In the genomic region with DNA sequence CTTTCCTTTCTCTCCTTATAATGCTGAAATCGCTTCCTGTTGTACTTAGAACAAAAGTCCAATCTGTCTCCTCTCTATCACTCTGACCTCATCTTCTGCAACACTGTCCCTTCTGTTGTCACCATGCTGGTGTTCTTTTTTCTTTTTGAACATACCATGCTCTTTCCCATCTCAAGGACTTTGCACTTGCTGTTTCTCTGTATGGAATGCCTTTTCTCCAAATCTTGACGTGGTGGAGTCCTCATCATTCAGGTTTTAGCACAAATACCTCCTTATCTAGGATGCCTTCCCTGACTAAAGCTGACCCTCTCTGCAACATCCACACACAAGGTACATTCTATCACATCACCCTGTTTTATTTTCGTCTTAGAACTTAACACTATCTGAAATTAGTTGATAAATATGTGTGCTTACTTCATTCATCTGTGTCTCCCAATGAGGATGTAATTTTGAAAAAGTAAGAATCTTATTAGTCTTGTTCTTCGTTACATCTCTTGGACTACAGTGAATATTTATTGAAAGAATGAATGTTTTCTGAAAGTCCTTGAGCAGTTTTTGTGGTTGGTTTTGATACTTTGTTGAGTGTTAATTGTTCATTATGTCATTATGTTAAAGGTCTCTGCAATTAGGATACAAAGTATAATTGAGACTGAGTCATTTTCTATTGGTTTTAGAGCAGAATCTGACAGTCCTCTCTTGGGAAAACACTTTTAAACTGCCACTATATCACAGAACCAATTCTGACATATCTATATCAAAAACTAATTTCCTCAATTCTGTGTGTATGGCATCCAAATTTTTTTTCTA, we compare ENCODE assay signal across 14 cellular contexts.
DNase-seq lines count a peak whose midpoint lies in the region; ATAC-seq and TF ChIP-seq lines count a peak whose summit lies in the region.
"Had no signal": no experiment of that assay in that cellular context is flagged by ENCODE, and none has a peak within 500 bp of the region (broad histone marks: within the 10 kb centered on the region; RNA-seq: fewer than 3 reads in every experiment).

No MANE protein-coding gene starts in this region.

- H3K27me3 ChIP-seq in foreskin keratinocyte (no peaks in the 10 kb centered on the region), aorta (ENCODE audit: control insufficient read depth in 1 of 2, insufficient read depth in 2 of 2, low read length in 1 of 2) (no peaks in the 10 kb centered on the region), esophagus squamous epithelium (no peaks in the 10 kb centered on the region)
- H3K27me3 ChIP-seq: BLaER1, gastrocnemius medialis had no signal

- peak overlapping the region; percentile 84 for H3K27ac ChIP-seq in foreskin keratinocyte
- peak overlapping the region; percentile 71 to 96 for H3K27ac ChIP-seq in aorta (ENCODE audit: low read depth in 1 of 2, low read length in 2 of 2)
- peak overlapping the region in 1 of 4 donors; percentile 28 for H3K27ac ChIP-seq in esophagus squamous epithelium
- H3K27ac ChIP-seq: BLaER1, gastrocnemius medialis had no signal

- H3K36me3 Mint-ChIP-seq in activated naive CD4-positive, alpha-beta T cell treated with anti-CD3 and anti-CD28 coated beads, Interleukin-2, amount 50 U/mL, for 24 hours, result peaks cover 3% of the 10 kb centered on the region

- DNase-seq in activated naive CD4-positive, alpha-beta T cell treated with Interleukin-2 at 50 U/mL for 16 hours, result no peak
- DNase-seq in foreskin keratinocyte (no peak), aorta (no peak), COR-L47 (lab: John Stamatoyannopoulos, UW) (no peak), esophagus squamous epithelium (lab: John Stamatoyannopoulos, UW) (no peak), cerebellum (ENCODE audit: low spot score) (no peak)
- DNase-seq: activated CD4-positive, alpha-beta T cell treated with anti-CD3 and anti-CD28 coated beads for 1 hour; gastrocnemius medialis; NCI-H187 treated with DMSO at 0.1 percent for 48 hours; stimulated activated CD4-positive, alpha-beta T cell treated with anti-CD3 and anti-CD28 coated beads, Interleukin-12 subunit alpha, Interleukin-12 subunit beta, amount 100 ng/mL, for 4 hours; stimulated activated naive CD4-positive, alpha-beta T cell treated with Interleukin-2 at 50 U/mL for 16 hours had no signal

- H3K4me1 Mint-ChIP-seq in activated naive CD4-positive, alpha-beta T cell treated with anti-CD3 and anti-CD28 coated beads, Interleukin-2, amount 50 U/mL, for 24 hours, result peaks cover 55% of the 10 kb centered on the region

- TF ChIP-seq POLR2A in esophagus squamous epithelium (IDR thresholded peaks at IDR 0.05), result no peak

- H3K9me3 Mint-ChIP-seq in activated naive CD4-positive, alpha-beta T cell treated with anti-CD3 and anti-CD28 coated beads, Interleukin-2, amount 50 U/mL, for 24 hours, result peaks cover 4% of the 10 kb centered on the region

- no peak overlapping the region for H3K4me3 ChIP-seq in aorta (ENCODE audit: low read length in 2 of 2)
- no peak overlapping the region for H3K4me3 ChIP-seq in esophagus squamous epithelium
- H3K4me3 ChIP-seq: BLaER1, gastrocnemius medialis had no signal

- H3K4me1 ChIP-seq in foreskin keratinocyte (peaks cover 64% of the 10 kb centered on the region), aorta (ENCODE audit: control insufficient read depth in 1 of 2, insufficient read depth in 2 of 2, low read length in 2 of 2) (peaks cover 4 to 6% of the 10 kb centered on the region in 2 donors), esophagus squamous epithelium (peaks cover 0 to 25% (median 16%) of the 10 kb centered on the region in 3 donors)
- H3K4me1 ChIP-seq: gastrocnemius medialis had no signal

- no peaks in the 10 kb centered on the region for H3K9me3 ChIP-seq in aorta (ENCODE audit: control insufficient read depth, low read length)
- H3K9me3 ChIP-seq in esophagus squamous epithelium, result no peaks in the 10 kb centered on the region
- H3K9me3 ChIP-seq: gastrocnemius medialis had no signal

- WGBS in aorta, 2 donors, result 88 to 90% methylated on average over 4 of the region's 4 CpGs
- 75 to 79% methylated on average over 4 of the region's 4 CpGs for WGBS in esophagus squamous epithelium, 2 donors

- H3K27ac Mint-ChIP-seq in activated naive CD4-positive, alpha-beta T cell treated with anti-CD3 and anti-CD28 coated beads, Interleukin-2, amount 50 U/mL, for 24 hours, result peak overlapping the region; percentile 90

- intact Hi-C loops in aorta (cut with DNase I) (loop anchor here in 1 of 2 donors (5.0 kb wide), 1 partner anchor 145 kb away; a partner anchor contains a TSS), esophagus squamous epithelium (cut with DNase I) (no loop called here)

- H3K36me3 ChIP-seq in aorta (ENCODE audit: control insufficient read depth in 1 of 2, insufficient read depth in 2 of 2, low read length in 1 of 2) (no peaks in the 10 kb centered on the region), esophagus squamous epithelium (no peaks in the 10 kb centered on the region)
- H3K36me3 ChIP-seq: BLaER1, gastrocnemius medialis had no signal

- peak overlapping the region; percentile 53 for H3K4me3 Mint-ChIP-seq in activated naive CD4-positive, alpha-beta T cell treated with anti-CD3 and anti-CD28 coated beads, Interleukin-2, amount 50 U/mL, for 24 hours

- TF ChIP-seq CTCF in foreskin keratinocyte (conservative IDR thresholded peaks at IDR 0.05) (no peak), esophagus squamous epithelium (IDR thresholded peaks at IDR 0.05) (no peak)

- no peaks in the 10 kb centered on the region for H3K27me3 Mint-ChIP-seq in activated naive CD4-positive, alpha-beta T cell treated with anti-CD3 and anti-CD28 coated beads, Interleukin-2, amount 50 U/mL, for 24 hours

- ATAC-seq in SK-N-SH treated with all-trans-retinoic acid at 6 μM for 48 hours, result peak; percentile 6; the same call in 2 of the 3 replicates
- ATAC-seq in foreskin keratinocyte, result no peak
- no peak for ATAC-seq in aorta (ENCODE audit: low FRiP score)
- ATAC-seq: gastrocnemius medialis had no signal

TF ChIP-seq in SK-N-SH treated with all-trans-retinoic acid at 6 μM for 48 hours, 23 proteins besides CTCF, POLR2A, EP300 and RAD21:
- TF ChIP-seq TOX (CRISPR knock-in tag; IDR thresholded peaks at IDR 0.05; ENCODE audit: borderline replicate concordance), result no peak
- TF ChIP-seq, protein P1, sequence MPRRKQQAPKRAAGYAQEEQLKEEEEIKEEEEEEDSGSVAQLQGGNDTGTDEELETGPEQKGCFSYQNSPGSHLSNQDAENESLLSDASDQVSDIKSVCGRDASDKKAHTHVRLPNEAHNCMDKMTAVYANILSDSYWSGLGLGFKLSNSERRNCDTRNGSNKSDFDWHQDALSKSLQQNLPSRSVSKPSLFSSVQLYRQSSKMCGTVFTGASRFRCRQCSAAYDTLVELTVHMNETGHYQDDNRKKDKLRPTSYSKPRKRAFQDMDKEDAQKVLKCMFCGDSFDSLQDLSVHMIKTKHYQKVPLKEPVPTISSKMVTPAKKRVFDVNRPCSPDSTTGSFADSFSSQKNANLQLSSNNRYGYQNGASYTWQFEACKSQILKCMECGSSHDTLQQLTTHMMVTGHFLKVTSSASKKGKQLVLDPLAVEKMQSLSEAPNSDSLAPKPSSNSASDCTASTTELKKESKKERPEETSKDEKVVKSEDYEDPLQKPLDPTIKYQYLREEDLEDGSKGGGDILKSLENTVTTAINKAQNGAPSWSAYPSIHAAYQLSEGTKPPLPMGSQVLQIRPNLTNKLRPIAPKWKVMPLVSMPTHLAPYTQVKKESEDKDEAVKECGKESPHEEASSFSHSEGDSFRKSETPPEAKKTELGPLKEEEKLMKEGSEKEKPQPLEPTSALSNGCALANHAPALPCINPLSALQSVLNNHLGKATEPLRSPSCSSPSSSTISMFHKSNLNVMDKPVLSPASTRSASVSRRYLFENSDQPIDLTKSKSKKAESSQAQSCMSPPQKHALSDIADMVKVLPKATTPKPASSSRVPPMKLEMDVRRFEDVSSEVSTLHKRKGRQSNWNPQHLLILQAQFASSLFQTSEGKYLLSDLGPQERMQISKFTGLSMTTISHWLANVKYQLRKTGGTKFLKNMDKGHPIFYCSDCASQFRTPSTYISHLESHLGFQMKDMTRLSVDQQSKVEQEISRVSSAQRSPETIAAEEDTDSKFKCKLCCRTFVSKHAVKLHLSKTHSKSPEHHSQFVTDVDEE (CRISPR knock-in tag; IDR thresholded peaks at IDR 0.05), result no peak
- TF ChIP-seq ESRRG (CRISPR knock-in tag; IDR thresholded peaks at IDR 0.05), result no peak
- TF ChIP-seq, protein P2, sequence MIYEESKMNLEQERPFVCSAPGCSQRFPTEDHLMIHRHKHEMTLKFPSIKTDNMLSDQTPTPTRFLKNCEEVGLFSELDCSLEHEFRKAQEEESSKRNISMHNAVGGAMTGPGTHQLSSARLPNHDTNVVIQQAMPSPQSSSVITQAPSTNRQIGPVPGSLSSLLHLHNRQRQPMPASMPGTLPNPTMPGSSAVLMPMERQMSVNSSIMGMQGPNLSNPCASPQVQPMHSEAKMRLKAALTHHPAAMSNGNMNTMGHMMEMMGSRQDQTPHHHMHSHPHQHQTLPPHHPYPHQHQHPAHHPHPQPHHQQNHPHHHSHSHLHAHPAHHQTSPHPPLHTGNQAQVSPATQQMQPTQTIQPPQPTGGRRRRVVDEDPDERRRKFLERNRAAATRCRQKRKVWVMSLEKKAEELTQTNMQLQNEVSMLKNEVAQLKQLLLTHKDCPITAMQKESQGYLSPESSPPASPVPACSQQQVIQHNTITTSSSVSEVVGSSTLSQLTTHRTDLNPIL (CRISPR knock-in tag; IDR thresholded peaks at IDR 0.05; ENCODE audit: low read depth), result no peak
- TF ChIP-seq, protein P3, sequence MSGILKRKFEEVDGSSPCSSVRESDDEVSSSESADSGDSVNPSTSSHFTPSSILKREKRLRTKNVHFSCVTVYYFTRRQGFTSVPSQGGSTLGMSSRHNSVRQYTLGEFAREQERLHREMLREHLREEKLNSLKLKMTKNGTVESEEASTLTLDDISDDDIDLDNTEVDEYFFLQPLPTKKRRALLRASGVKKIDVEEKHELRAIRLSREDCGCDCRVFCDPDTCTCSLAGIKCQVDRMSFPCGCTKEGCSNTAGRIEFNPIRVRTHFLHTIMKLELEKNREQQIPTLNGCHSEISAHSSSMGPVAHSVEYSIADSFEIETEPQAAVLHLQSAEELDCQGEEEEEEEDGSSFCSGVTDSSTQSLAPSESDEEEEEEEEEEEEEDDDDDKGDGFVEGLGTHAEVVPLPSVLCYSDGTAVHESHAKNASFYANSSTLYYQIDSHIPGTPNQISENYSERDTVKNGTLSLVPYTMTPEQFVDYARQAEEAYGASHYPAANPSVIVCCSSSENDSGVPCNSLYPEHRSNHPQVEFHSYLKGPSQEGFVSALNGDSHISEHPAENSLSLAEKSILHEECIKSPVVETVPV (CRISPR knock-in tag; IDR thresholded peaks at IDR 0.05), result no peak
- no peak for TF ChIP-seq ZFP30 (CRISPR knock-in tag; IDR thresholded peaks at IDR 0.05)
- TF ChIP-seq ZFP3 (CRISPR knock-in tag; IDR thresholded peaks at IDR 0.05), result no peak
